ENCODE assay signal across 1 cellular context in the genomic region with DNA sequence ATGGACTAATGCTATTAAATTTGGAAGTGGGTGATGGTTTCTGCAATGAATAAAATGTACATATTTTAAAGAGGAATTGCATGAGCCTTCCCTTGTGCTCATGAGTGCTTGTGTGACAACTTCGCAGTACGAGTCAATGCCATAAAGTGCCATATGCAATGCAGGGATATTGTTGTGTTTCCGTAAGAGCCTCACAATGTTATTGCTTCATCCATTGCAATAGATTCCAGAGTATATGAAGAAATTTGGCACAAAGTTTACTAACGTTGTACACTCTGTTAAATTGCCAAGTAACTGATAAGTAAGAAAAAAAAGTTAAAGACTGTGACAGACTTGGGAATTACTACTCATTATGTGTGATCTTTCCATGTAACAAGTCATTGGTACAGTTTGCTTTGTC.
TF ChIP-seq lines count a peak whose summit lies in the region.

No MANE protein-coding gene starts in this region.

TF ChIP-seq in GM23338, 12 proteins besides CTCF, POLR2A, EP300 and RAD21:
- TF ChIP-seq, protein P1, sequence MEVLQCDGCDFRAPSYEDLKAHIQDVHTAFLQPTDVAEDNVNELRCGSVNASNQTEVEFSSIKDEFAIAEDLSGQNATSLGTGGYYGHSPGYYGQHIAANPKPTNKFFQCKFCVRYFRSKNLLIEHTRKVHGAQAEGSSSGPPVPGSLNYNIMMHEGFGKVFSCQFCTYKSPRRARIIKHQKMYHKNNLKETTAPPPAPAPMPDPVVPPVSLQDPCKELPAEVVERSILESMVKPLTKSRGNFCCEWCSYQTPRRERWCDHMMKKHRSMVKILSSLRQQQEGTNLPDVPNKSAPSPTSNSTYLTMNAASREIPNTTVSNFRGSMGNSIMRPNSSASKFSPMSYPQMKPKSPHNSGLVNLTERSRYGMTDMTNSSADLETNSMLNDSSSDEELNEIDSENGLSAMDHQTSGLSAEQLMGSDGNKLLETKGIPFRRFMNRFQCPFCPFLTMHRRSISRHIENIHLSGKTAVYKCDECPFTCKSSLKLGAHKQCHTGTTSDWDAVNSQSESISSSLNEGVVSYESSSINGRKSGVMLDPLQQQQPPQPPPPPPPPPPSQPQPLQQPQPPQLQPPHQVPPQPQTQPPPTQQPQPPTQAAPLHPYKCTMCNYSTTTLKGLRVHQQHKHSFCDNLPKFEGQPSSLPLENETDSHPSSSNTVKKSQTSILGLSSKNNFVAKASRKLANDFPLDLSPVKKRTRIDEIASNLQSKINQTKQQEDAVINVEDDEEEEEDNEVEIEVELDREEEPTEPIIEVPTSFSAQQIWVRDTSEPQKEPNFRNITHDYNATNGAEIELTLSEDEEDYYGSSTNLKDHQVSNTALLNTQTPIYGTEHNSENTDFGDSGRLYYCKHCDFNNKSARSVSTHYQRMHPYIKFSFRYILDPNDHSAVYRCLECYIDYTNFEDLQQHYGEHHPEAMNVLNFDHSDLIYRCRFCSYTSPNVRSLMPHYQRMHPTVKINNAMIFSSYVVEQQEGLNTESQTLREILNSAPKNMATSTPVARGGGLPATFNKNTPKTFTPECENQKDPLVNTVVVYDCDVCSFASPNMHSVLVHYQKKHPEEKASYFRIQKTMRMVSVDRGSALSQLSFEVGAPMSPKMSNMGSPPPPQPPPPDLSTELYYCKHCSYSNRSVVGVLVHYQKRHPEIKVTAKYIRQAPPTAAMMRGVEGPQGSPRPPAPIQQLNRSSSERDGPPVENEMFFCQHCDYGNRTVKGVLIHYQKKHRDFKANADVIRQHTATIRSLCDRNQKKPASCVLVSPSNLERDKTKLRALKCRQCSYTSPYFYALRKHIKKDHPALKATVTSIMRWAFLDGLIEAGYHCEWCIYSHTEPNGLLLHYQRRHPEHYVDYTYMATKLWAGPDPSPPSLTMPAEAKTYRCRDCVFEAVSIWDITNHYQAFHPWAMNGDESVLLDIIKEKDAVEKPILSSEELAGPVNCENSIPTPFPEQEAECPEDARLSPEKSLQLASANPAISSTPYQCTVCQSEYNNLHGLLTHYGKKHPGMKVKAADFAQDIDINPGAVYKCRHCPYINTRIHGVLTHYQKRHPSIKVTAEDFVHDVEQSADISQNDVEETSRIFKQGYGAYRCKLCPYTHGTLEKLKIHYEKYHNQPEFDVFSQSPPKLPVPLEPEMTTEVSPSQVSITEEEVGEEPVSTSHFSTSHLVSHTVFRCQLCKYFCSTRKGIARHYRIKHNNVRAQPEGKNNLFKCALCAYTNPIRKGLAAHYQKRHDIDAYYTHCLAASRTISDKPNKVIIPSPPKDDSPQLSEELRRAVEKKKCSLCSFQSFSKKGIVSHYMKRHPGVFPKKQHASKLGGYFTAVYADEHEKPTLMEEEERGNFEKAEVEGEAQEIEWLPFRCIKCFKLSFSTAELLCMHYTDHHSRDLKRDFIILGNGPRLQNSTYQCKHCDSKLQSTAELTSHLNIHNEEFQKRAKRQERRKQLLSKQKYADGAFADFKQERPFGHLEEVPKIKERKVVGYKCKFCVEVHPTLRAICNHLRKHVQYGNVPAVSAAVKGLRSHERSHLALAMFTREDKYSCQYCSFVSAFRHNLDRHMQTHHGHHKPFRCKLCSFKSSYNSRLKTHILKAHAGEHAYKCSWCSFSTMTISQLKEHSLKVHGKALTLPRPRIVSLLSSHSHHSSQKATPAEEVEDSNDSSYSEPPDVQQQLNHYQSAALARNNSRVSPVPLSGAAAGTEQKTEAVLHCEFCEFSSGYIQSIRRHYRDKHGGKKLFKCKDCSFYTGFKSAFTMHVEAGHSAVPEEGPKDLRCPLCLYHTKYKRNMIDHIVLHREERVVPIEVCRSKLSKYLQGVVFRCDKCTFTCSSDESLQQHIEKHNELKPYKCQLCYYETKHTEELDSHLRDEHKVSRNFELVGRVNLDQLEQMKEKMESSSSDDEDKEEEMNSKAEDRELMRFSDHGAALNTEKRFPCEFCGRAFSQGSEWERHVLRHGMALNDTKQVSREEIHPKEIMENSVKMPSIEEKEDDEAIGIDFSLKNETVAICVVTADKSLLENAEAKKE (CRISPR knock-in tag; IDR thresholded peaks at IDR 0.05) = no peak
- TF ChIP-seq CREB1 (CRISPR knock-in tag; IDR thresholded peaks at IDR 0.05; ENCODE audit: low read depth) (no peak), EZH2phosphoT487 (IDR thresholded peaks at IDR 0.05; ENCODE audit: unreplicated experiment) (no peak), ZNF331 (CRISPR knock-in tag; IDR thresholded peaks at IDR 0.05; ENCODE audit: low read depth) (no peak), NANOG (IDR thresholded peaks at IDR 0.05; ENCODE audit: borderline replicate concordance) (no peak), EZH2 (IDR thresholded peaks at IDR 0.05; ENCODE audit: low read depth, unreplicated experiment) (no peak), ZNF114 (CRISPR knock-in tag; IDR thresholded peaks at IDR 0.05) (no peak), STAT1 (IDR thresholded peaks at IDR 0.05; ENCODE audit: unreplicated experiment) (no peak), ETS1 (IDR thresholded peaks at IDR 0.05) (no peak), REST (IDR thresholded peaks at IDR 0.05; ENCODE audit: unreplicated experiment) (no peak), JUNB (IDR thresholded peaks at IDR 0.05; ENCODE audit: unreplicated experiment) (no peak), POLR2AphosphoS5 (IDR thresholded peaks at IDR 0.05; ENCODE audit: low read depth) (no peak)
